In the genomic region with DNA sequence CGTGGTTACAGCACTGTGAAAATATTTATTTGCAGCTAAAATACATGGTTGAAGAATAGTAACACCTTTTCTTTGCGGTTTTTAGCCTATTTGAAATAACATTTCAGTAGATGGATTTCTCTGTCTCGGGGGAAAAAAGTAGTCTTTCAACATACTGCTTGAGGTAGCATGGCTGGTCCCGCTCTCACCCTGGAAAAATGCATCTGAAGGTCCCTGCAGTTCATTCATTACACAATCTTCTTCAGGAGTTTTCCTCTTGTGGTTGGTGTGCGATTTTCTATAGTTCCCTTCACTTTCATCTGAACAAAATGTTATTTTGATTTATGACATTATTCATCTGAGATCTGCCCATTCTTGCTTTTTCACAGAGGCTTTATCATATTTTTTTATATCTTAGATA, we compare ENCODE assay signal across 30 cellular contexts.
A peak's percentile ranks its signal among the peaks of the same experiment; 100 is the strongest.
DNase-seq lines count a peak whose midpoint lies in the region; ATAC-seq, FAIRE-seq and TF ChIP-seq lines count a peak whose summit lies in the region.
"Had no signal": no experiment of that assay in that cellular context is flagged by ENCODE, and none has a peak within 500 bp of the region (broad histone marks: within the 10 kb centered on the region; RNA-seq: fewer than 3 reads in every experiment).

No MANE protein-coding gene starts in this region.

- no peak for ATAC-seq in foreskin keratinocyte
- ATAC-seq in HG03135 (IDR thresholded peaks at IDR 0.05; ENCODE audit: unreplicated experiment), result no peak
- no peak for ATAC-seq in GM18868 (IDR thresholded peaks at IDR 0.05; ENCODE audit: unreplicated experiment)
- ATAC-seq: activated naive CD4-positive, alpha-beta T cell treated with anti-CD3 and anti-CD28 coated beads, Interleukin-2, amount 50 U/mL, for 72 hours; activated T-helper 17 cell treated with anti-CD3 and anti-CD28 coated beads, Interleukin-2, amount 50 U/mL, for 72 hours; esophagus mucosa; naive thymus-derived CD8-positive, alpha-beta T cell; stimulated activated effector memory CD8-positive, alpha-beta T cell treated with anti-CD3 and anti-CD28 coated beads, Interleukin-12 subunit alpha, Interleukin-12 subunit beta, amount 100 ng/mL, for 72 hours had no signal

- CTCF ChIA-PET in activated CD4-positive, alpha-beta T cell treated with anti-CD3 and anti-CD28 coated beads, Interleukin-2, amount 10 ng/mL, durations not matched to agents 7 days and 5 days (lab: Charles Lee), result no interaction called here

- H3K27me3 Mint-ChIP-seq in activated CD4-positive, alpha-beta T cell treated with anti-CD3 and anti-CD28 coated beads, Interleukin-2, amount 10 ng/mL, durations not matched to agents 7 days and 5 days, result no peaks in the 10 kb centered on the region
- H3K27me3 Mint-ChIP-seq in endothelial cell (ENCODE audit: unreplicated experiment), result no peaks in the 10 kb centered on the region
- H3K27me3 Mint-ChIP-seq: activated B cell treated with CpG ODN at 0.5 μM for 24 hours; activated T-helper 17 cell treated with anti-CD3 and anti-CD28 coated beads, Interleukin-2, amount 50 U/mL, for 72 hours had no signal

- no peaks in the 10 kb centered on the region for H3K36me3 Mint-ChIP-seq in activated CD4-positive, alpha-beta T cell treated with anti-CD3 and anti-CD28 coated beads, Interleukin-2, amount 10 ng/mL, durations not matched to agents 7 days and 5 days (ENCODE audit: low read depth)
- H3K36me3 Mint-ChIP-seq in endothelial cell (ENCODE audit: low read depth, unreplicated experiment), result no peaks in the 10 kb centered on the region
- H3K36me3 Mint-ChIP-seq: activated naive CD4-positive, alpha-beta T cell treated with anti-CD3 and anti-CD28 coated beads, Interleukin-2, amount 50 U/mL, for 72 hours; mesothelial cell of epicardium; naive thymus-derived CD8-positive, alpha-beta T cell; stimulated activated effector memory CD8-positive, alpha-beta T cell treated with anti-CD3 and anti-CD28 coated beads, Interleukin-12 subunit alpha, Interleukin-12 subunit beta, amount 100 ng/mL, for 72 hours had no signal

- H3K27ac ChIP-seq in foreskin keratinocyte, result no peak overlapping the region
- H3K27ac ChIP-seq: C4-2B, HL-60, suprapubic skin had no signal

- H3K4me1 Mint-ChIP-seq in activated CD4-positive, alpha-beta T cell treated with anti-CD3 and anti-CD28 coated beads, Interleukin-2, amount 10 ng/mL, durations not matched to agents 7 days and 5 days, result no peaks in the 10 kb centered on the region
- H3K4me1 Mint-ChIP-seq in endothelial cell (ENCODE audit: unreplicated experiment), result no peaks in the 10 kb centered on the region
- H3K4me1 Mint-ChIP-seq: activated B cell treated with CpG ODN at 0.5 μM for 24 hours; activated T-helper 17 cell treated with anti-CD3 and anti-CD28 coated beads, Interleukin-2, amount 50 U/mL, for 72 hours; H9; naive thymus-derived CD8-positive, alpha-beta T cell; stimulated activated effector memory CD8-positive, alpha-beta T cell treated with anti-CD3 and anti-CD28 coated beads, Interleukin-12 subunit alpha, Interleukin-12 subunit beta, amount 100 ng/mL, for 72 hours had no signal

- no peaks in the 10 kb centered on the region for H3K36me3 ChIP-seq in bronchial epithelial cell (ENCODE audit: control insufficient read depth, insufficient read depth, low read length)
- H3K36me3 ChIP-seq: suprapubic skin had no signal

- DNase-seq in AG10803 (ENCODE audit: low read depth), result peak; percentile 77
- DNase-seq in NCI-H226, result peak; percentile 77
- peak; percentile 7 for DNase-seq in bronchial epithelial cell (ENCODE audit: low read depth)
- peak; percentile 72 to 83 for DNase-seq in foreskin keratinocyte
- no peak for DNase-seq in activated CD4-positive, alpha-beta T cell treated with anti-CD3 and anti-CD28 coated beads, Interleukin-2, amount 10 ng/mL, durations not matched to agents 7 days and 5 days
- no peak for DNase-seq in endothelial cell (ENCODE audit: low spot score)
- DNase-seq: activated B cell treated with CpG ODN at 0.5 μM for 24 hours; activated CD4-positive, alpha-beta T cell treated with anti-CD3 and anti-CD28 coated beads, Interleukin-2, amount 50 U/mL, for 48 hours; activated CD8-positive, alpha-beta memory T cell treated with anti-CD3 and anti-CD28 coated beads, Interleukin-2, amount 50 U/mL, for 4 hours; effector CD4-positive, alpha-beta T cell; EL; H9; naive thymus-derived CD8-positive, alpha-beta T cell; NCI-H1417; NCI-H446 treated with DMSO at 0.1 percent for 48 hours; occipital lobe; SIG-M5; stimulated activated CD4-positive, alpha-beta T cell treated with anti-CD3 and anti-CD28 coated beads, Interleukin-2, amount 100 ng/mL, for 48 hours had no signal

- FAIRE-seq in bronchial epithelial cell (lab: Jason Lieb, UNC), result no peak
- FAIRE-seq: astrocyte, urothelium cell line had no signal

- H3K27ac Mint-ChIP-seq in activated CD4-positive, alpha-beta T cell treated with anti-CD3 and anti-CD28 coated beads, Interleukin-2, amount 10 ng/mL, durations not matched to agents 7 days and 5 days, result no peak overlapping the region
- H3K27ac Mint-ChIP-seq in endothelial cell (ENCODE audit: unreplicated experiment), result no peak overlapping the region
- H3K27ac Mint-ChIP-seq: activated B cell treated with CpG ODN at 0.5 μM for 24 hours; activated naive CD4-positive, alpha-beta T cell treated with anti-CD3 and anti-CD28 coated beads, Interleukin-2, amount 50 U/mL, for 72 hours; activated T-helper 17 cell treated with anti-CD3 and anti-CD28 coated beads, Interleukin-2, amount 50 U/mL, for 72 hours; H9; mesothelial cell of epicardium; naive thymus-derived CD8-positive, alpha-beta T cell; stimulated activated effector memory CD8-positive, alpha-beta T cell treated with anti-CD3 and anti-CD28 coated beads, Interleukin-12 subunit alpha, Interleukin-12 subunit beta, amount 100 ng/mL, for 72 hours had no signal

- POLR2A ChIA-PET in activated CD4-positive, alpha-beta T cell treated with anti-CD3 and anti-CD28 coated beads, Interleukin-2, amount 10 ng/mL, durations not matched to agents 7 days and 5 days (lab: Charles Lee), result interaction anchor here (0.6 kb wide), 1 partner anchor 16 kb away, joined by 8 read pairs; no protein-coding TSS in a partner anchor

- H3K4me1 ChIP-seq in foreskin keratinocyte, result no peaks in the 10 kb centered on the region
- H3K4me1 ChIP-seq: suprapubic skin had no signal

- H3K4me3 Mint-ChIP-seq in activated CD4-positive, alpha-beta T cell treated with anti-CD3 and anti-CD28 coated beads, Interleukin-2, amount 10 ng/mL, durations not matched to agents 7 days and 5 days, result no peak overlapping the region
- H3K4me3 Mint-ChIP-seq in endothelial cell (ENCODE audit: unreplicated experiment), result no peak overlapping the region
- H3K4me3 Mint-ChIP-seq: activated B cell treated with CpG ODN at 0.5 μM for 24 hours; activated T-helper 17 cell treated with anti-CD3 and anti-CD28 coated beads, Interleukin-2, amount 50 U/mL, for 72 hours; H9; mesothelial cell of epicardium; naive thymus-derived CD8-positive, alpha-beta T cell; stimulated activated effector memory CD8-positive, alpha-beta T cell treated with anti-CD3 and anti-CD28 coated beads, Interleukin-12 subunit alpha, Interleukin-12 subunit beta, amount 100 ng/mL, for 72 hours had no signal

- TF ChIP-seq CTCF in AG10803 (conservative IDR thresholded peaks at IDR 0.05; ENCODE audit: low read length), result no peak
- no peak for TF ChIP-seq CTCF in bronchial epithelial cell (IDR thresholded peaks at IDR 0.05; ENCODE audit: insufficient read depth, low read length, severe bottlenecking)
- no peak for TF ChIP-seq CTCF in foreskin keratinocyte (conservative IDR thresholded peaks at IDR 0.05)
- no peak for TF ChIP-seq CTCF in endothelial cell (IDR thresholded peaks at IDR 0.05; ENCODE audit: unreplicated experiment)

- peaks cover 2% of the 10 kb centered on the region for H3K9me3 Mint-ChIP-seq in activated CD4-positive, alpha-beta T cell treated with anti-CD3 and anti-CD28 coated beads, Interleukin-2, amount 10 ng/mL, durations not matched to agents 7 days and 5 days
- no peaks in the 10 kb centered on the region for H3K9me3 Mint-ChIP-seq in endothelial cell (ENCODE audit: unreplicated experiment)
- H3K9me3 Mint-ChIP-seq: activated B cell treated with CpG ODN at 0.5 μM for 24 hours; activated T-helper 17 cell treated with anti-CD3 and anti-CD28 coated beads, Interleukin-2, amount 50 U/mL, for 72 hours had no signal

- H3K27me3 ChIP-seq in bronchial epithelial cell (ENCODE audit: control insufficient read depth, insufficient read depth, low read length), result no peaks in the 10 kb centered on the region
- H3K27me3 ChIP-seq in foreskin keratinocyte, result no peaks in the 10 kb centered on the region
- H3K27me3 ChIP-seq: suprapubic skin had no signal

- H3K4me3 ChIP-seq in AG10803 (ENCODE audit: low read length), result no peak overlapping the region
- H3K4me3 ChIP-seq in bronchial epithelial cell (ENCODE audit: low read depth, low read length), result no peak overlapping the region
- H3K4me3 ChIP-seq: suprapubic skin had no signal

Comparison
In these comparisons a context has a peak if more than half of its experiments do, and no peak if none do; other contexts are left out.
1. DNase-seq: peak in AG10803 (single experiment), NCI-H226 (single experiment), bronchial epithelial cell (single experiment) and foreskin keratinocyte (2 of 2); none in activated CD4-positive, alpha-beta T cell treated with anti-CD3 and anti-CD28 coated beads, Interleukin-2, amount 10 ng/mL, durations not matched to agents 7 days and 5 days (single experiment) and endothelial cell (single experiment).